ENCODE assay signal across 16 cellular contexts in the genomic region with DNA sequence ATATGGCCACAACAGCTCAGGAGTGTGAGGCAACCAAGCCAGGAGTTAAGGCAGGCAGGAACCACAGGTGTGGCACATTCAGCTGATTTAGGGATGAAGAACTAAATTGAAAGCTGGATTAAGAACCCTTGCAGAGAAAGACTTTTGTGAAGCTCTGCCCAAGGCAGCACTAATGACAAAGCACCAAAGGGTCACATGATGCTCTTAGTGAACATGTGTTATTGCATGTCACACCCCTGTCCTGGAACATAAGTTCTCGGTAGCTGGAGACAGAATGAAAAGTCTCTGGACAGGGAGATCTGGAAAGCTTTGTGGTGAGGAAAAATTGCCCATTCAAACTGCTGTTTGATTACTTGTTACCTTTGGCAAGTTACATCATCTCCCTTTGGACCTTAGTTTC.
"Had no signal": no experiment of that assay in that cellular context is flagged by ENCODE, and none has a peak within 500 bp of the region (broad histone marks: within the 10 kb centered on the region; RNA-seq: fewer than 3 reads in every experiment).

No MANE protein-coding gene starts in this region.

- H3K4me3 Mint-ChIP-seq: memory B cell; stimulated activated naive CD8-positive, alpha-beta T cell treated with anti-CD3 and anti-CD28 coated beads, Interleukin-15, amount 100 ng/mL, for 72 hours; T-helper 2 cell treated with Interferon-gamma antibody and Interleukin-4, amounts not matched to agents 5 μg/mL and 100 μg/mL, for 36 hours had no signal

- H3K27ac ChIP-seq: cardiac muscle cell, colonic mucosa, foreskin keratinocyte, left lung, pancreas, testis had no signal

- H3K27me3 Mint-ChIP-seq: memory B cell; stimulated activated naive CD8-positive, alpha-beta T cell treated with anti-CD3 and anti-CD28 coated beads, Interleukin-15, amount 100 ng/mL, for 72 hours had no signal

- H3K9me3 ChIP-seq: colonic mucosa, left lung, pancreas, testis had no signal

- FAIRE-seq: astrocyte, islet of Langerhans, pancreas had no signal

- H3K27me3 ChIP-seq: cardiac muscle cell, colonic mucosa, foreskin keratinocyte, left lung, pancreas, testis had no signal

- H3K9me3 Mint-ChIP-seq: memory B cell had no signal

- ATAC-seq: activated CD4-positive, CD25-positive, alpha-beta regulatory T cell treated with anti-CD3 and anti-CD28 coated beads, Interleukin-2, amount 50 U/mL, for 24 hours; foreskin keratinocyte; left lung; pancreas; stimulated activated naive CD8-positive, alpha-beta T cell treated with anti-CD3 and anti-CD28 coated beads, Interleukin-15, amount 100 ng/mL, for 72 hours had no signal

- H3K4me3 ChIP-seq: cardiac muscle cell, colonic mucosa, left lung, pancreas, testis had no signal

- DNase-seq: activated CD4-positive, alpha-beta T cell treated with anti-CD3 and anti-CD28 coated beads, Interleukin-2, amount 50 U/mL, for 48 hours; activated gamma-delta T cell; colonic mucosa; foreskin keratinocyte; left lung; pancreas; stimulated activated CD4-positive, alpha-beta T cell treated with anti-CD3 and anti-CD28 coated beads, Interleukin-4, amount 100 ng/mL, for 1 hour; stimulated activated CD8-positive, alpha-beta memory T cell treated with anti-CD3 and anti-CD28 coated beads, Interleukin-4, amount 100 ng/mL, for 48 hours; stimulated activated naive CD8-positive, alpha-beta T cell treated with anti-CD3 and anti-CD28 coated beads, Interleukin-15, amount 100 ng/mL, for 72 hours; testis had no signal
